In genomic region chr1:23899070-23899469, GRCh38 we compare ENCODE assay signal across 19 cellular contexts. TPM values are rescaled to one million over a fixed set of nuclear protein-coding genes. Genes with fewer than 3 reads are reported as not detected.
DNase-seq lines count a peak whose midpoint lies in the region; ATAC-seq and TF ChIP-seq lines count a peak whose summit lies in the region.
"Had no signal": no experiment of that assay in that cellular context is flagged by ENCODE, and none has a peak within 500 bp of the region (broad histone marks: within the 10 kb centered on the region; RNA-seq: fewer than 3 reads in every experiment).

No MANE protein-coding gene starts in this region.

- peak overlapping the region; percentile 47 to 84 (median 66) for H3K27ac ChIP-seq in thyroid gland
- H3K27ac ChIP-seq in brain microvascular endothelial cell = no peak overlapping the region
- no peak overlapping the region for H3K27ac ChIP-seq in upper lobe of right lung
- H3K27ac ChIP-seq: foreskin keratinocyte, Peyer's patch had no signal

- peaks cover 6% of the 10 kb centered on the region for H3K4me1 Mint-ChIP-seq in activated T-helper 17 cell treated with anti-CD3 and anti-CD28 coated beads, Interleukin-2, amount 50 U/mL, for 72 hours

- H3K36me3 Mint-ChIP-seq in activated T-helper 17 cell treated with anti-CD3 and anti-CD28 coated beads, Interleukin-2, amount 50 U/mL, for 72 hours (ENCODE audit: low read depth) = no peaks in the 10 kb centered on the region
- H3K36me3 Mint-ChIP-seq: naive thymus-derived CD8-positive, alpha-beta T cell had no signal

- H3K27ac Mint-ChIP-seq in activated T-helper 17 cell treated with anti-CD3 and anti-CD28 coated beads, Interleukin-2, amount 50 U/mL, for 72 hours = no peak overlapping the region
- H3K27ac Mint-ChIP-seq: activated T-helper 2 cell treated with anti-CD3 and anti-CD28 coated beads, Interferon-gamma antibody, Interleukin-2, Interleukin-4, amounts not matched to agents 10 μg/mL and 5 μg/mL and 100 μg/mL, durations not matched to agents 14 hours and 24 hours and 36 hours; T-helper 1 cell treated with Interleukin-12 subunit alpha and Interleukin-12 subunit beta and Interleukin-4 antibody, amounts not matched to agents 30 μg/mL and 1 μg/mL, for 36 hours had no signal

- WGBS in thyroid gland, 2 donors = 80 to 87% methylated on average over 3 of the region's 3 CpGs

- TF ChIP-seq POLR2A in thyroid gland (IDR thresholded peaks at IDR 0.05) = no peak

- no peak overlapping the region for H3K4me3 Mint-ChIP-seq in activated T-helper 17 cell treated with anti-CD3 and anti-CD28 coated beads, Interleukin-2, amount 50 U/mL, for 72 hours
- H3K4me3 Mint-ChIP-seq: T-helper 1 cell treated with Interleukin-12 subunit alpha and Interleukin-12 subunit beta and Interleukin-4 antibody, amounts not matched to agents 30 μg/mL and 1 μg/mL, for 36 hours had no signal

- H3K27me3 ChIP-seq in thyroid gland (no peaks in the 10 kb centered on the region), brain microvascular endothelial cell (replicated peaks) (peaks cover 16% of the 10 kb centered on the region), upper lobe of right lung (peaks cover 5% of the 10 kb centered on the region)

- no peaks in the 10 kb centered on the region for H3K36me3 ChIP-seq in thyroid gland
- H3K36me3 ChIP-seq in brain microvascular endothelial cell (replicated peaks) = no peaks in the 10 kb centered on the region
- no peaks in the 10 kb centered on the region for H3K36me3 ChIP-seq in upper lobe of right lung
- H3K36me3 ChIP-seq: Peyer's patch had no signal

- TF ChIP-seq CTCF in thyroid gland (IDR thresholded peaks at IDR 0.05) = no peak
- TF ChIP-seq CTCF in brain microvascular endothelial cell (IDR thresholded peaks at IDR 0.05; ENCODE audit: low read depth, low read length, missing control alignments) = no peak
- no peak for TF ChIP-seq CTCF in upper lobe of right lung (IDR thresholded peaks at IDR 0.05)

- peak; percentile 6 for DNase-seq in stimulated activated CD4-positive, alpha-beta T cell treated with anti-CD3 and anti-CD28 coated beads, Interleukin-1b, Interleukin-23, amount 100 ng/mL, for 48 hours
- no peak for DNase-seq in stimulated activated CD4-positive, alpha-beta T cell treated with anti-CD3 and anti-CD28 coated beads, Interleukin-4, amount 100 ng/mL, for 24 hours
- peak; percentile 43 for DNase-seq in NOMO-1 treated with dmso at 0.1 percent for 144 hours (lab: John Stamatoyannopoulos, UW; ENCODE audit: unreplicated experiment)
- DNase-seq in thyroid gland = no peak
- no peak for DNase-seq in brain microvascular endothelial cell
- DNase-seq in upper lobe of right lung = no peak
- DNase-seq: activated CD4-positive, alpha-beta T cell treated with anti-CD3 and anti-CD28 coated beads, Interleukin-2, amount 50 U/mL, for 1 hour; foreskin keratinocyte; naive thymus-derived CD8-positive, alpha-beta T cell; NCI-H187 treated with DMSO at 0.1 percent for 48 hours; NCI-H510A; Peyer's patch; stimulated activated CD4-positive, alpha-beta T cell treated with anti-CD3 and anti-CD28 coated beads, Interleukin-12 subunit alpha, Interleukin-12 subunit beta, amount 100 ng/mL, for 4 hours had no signal

- peaks cover 5 to 20% of the 10 kb centered on the region in 2 donors for H3K4me1 ChIP-seq in thyroid gland
- peaks cover 16% of the 10 kb centered on the region for H3K4me1 ChIP-seq in upper lobe of right lung
- H3K4me1 ChIP-seq: foreskin keratinocyte, Peyer's patch had no signal

- H3K27me3 Mint-ChIP-seq in activated T-helper 17 cell treated with anti-CD3 and anti-CD28 coated beads, Interleukin-2, amount 50 U/mL, for 72 hours = peaks cover 18% of the 10 kb centered on the region

- H3K9me3 Mint-ChIP-seq in activated T-helper 17 cell treated with anti-CD3 and anti-CD28 coated beads, Interleukin-2, amount 50 U/mL, for 72 hours = no peaks in the 10 kb centered on the region
- H3K9me3 Mint-ChIP-seq: activated T-helper 2 cell treated with anti-CD3 and anti-CD28 coated beads, Interferon-gamma antibody, Interleukin-2, Interleukin-4, amounts not matched to agents 10 μg/mL and 5 μg/mL and 100 μg/mL, durations not matched to agents 14 hours and 24 hours and 36 hours; naive thymus-derived CD8-positive, alpha-beta T cell; T-helper 1 cell treated with Interleukin-12 subunit alpha and Interleukin-12 subunit beta and Interleukin-4 antibody, amounts not matched to agents 30 μg/mL and 1 μg/mL, for 36 hours had no signal

- H3K9me3 ChIP-seq in thyroid gland (no peaks in the 10 kb centered on the region), upper lobe of right lung (no peaks in the 10 kb centered on the region)
- H3K9me3 ChIP-seq: Peyer's patch had no signal

- peak; percentile 67 for ATAC-seq in activated T-helper 17 cell treated with anti-CD3 and anti-CD28 coated beads, Interleukin-2, amount 50 U/mL, for 72 hours (replicated peaks)
- ATAC-seq in HG03039 (IDR thresholded peaks at IDR 0.05; ENCODE audit: unreplicated experiment) (no peak), upper lobe of right lung (no peak)
- ATAC-seq: foreskin keratinocyte; naive thymus-derived CD8-positive, alpha-beta T cell had no signal

- intact Hi-C loops in thyroid gland (cut with DNase I) = no loop called here
- intact Hi-C loops in upper lobe of right lung (cut with DNase I) = no loop called here

- in situ Hi-C loops in brain microvascular endothelial cell (cut with HindIII; ENCODE audit: low pct_ligation_motif_present, low sequenced_read_pairs) = no loop called here

- no peak overlapping the region for H3K4me3 ChIP-seq in thyroid gland (replicated peaks in 1 of 3)
- no peak overlapping the region for H3K4me3 ChIP-seq in brain microvascular endothelial cell (ENCODE audit: low read depth, low read length)
- H3K4me3 ChIP-seq in upper lobe of right lung = no peak overlapping the region
- H3K4me3 ChIP-seq: Peyer's patch had no signal

RNA-seq across cellular contexts. Expression of gene CNR2, which starts 14.1 kb away (rescaled TPM):
- total RNA-seq in activated T-helper 17 cell treated with anti-CD3 and anti-CD28 coated beads, Interleukin-2, amount 50 U/mL, for 72 hours = under 1 TPM; 0.04 to 0.08 TPM
- total RNA-seq in thyroid gland (under 1 TPM; 0.11 to 0.54 (median 0.31) TPM), upper lobe of right lung (0.06 TPM)
- total RNA-seq: foreskin keratinocyte, lower leg skin, pulmonary artery endothelial cell had no signal

RNA-seq across cellular contexts. Expression of gene FUCA1, which starts 31.0 kb away (rescaled TPM):
- total RNA-seq in activated T-helper 17 cell treated with anti-CD3 and anti-CD28 coated beads, Interleukin-2, amount 50 U/mL, for 72 hours = 1 to 10 TPM; 4.8 to 5.2 TPM
- total RNA-seq in thyroid gland (100 to 1,000 TPM in 3 of 4 donors, 10 to 100 TPM in 1; 75.5 to 133 (median 112) TPM), upper lobe of right lung (44.4 TPM)

Comparison
In these comparisons a context has a peak if more than half of its experiments do, and no peak if none do; other contexts are left out.
1. DNase-seq: peak in stimulated activated CD4-positive, alpha-beta T cell treated with anti-CD3 and anti-CD28 coated beads, Interleukin-1b, Interleukin-23, amount 100 ng/mL, for 48 hours (single experiment) and NOMO-1 treated with dmso at 0.1 percent for 144 hours (single experiment); none in stimulated activated CD4-positive, alpha-beta T cell treated with anti-CD3 and anti-CD28 coated beads, Interleukin-4, amount 100 ng/mL, for 24 hours (single experiment), thyroid gland (0 of 2), brain microvascular endothelial cell (single experiment) and upper lobe of right lung (single experiment).
2. H3K27ac ChIP-seq: peak in thyroid gland (3 of 3); none in brain microvascular endothelial cell (single experiment) and upper lobe of right lung (single experiment).